16 cellular contexts compared by ENCODE assay signal in genomic region chrX:106378616-106379015, GRCh38.
DNase-seq lines count a peak whose midpoint lies in the region; ATAC-seq and TF ChIP-seq lines count a peak whose summit lies in the region.
"Had no signal": no experiment of that assay in that cellular context is flagged by ENCODE, and none has a peak within 500 bp of the region (broad histone marks: within the 10 kb centered on the region; RNA-seq: fewer than 3 reads in every experiment).

No MANE protein-coding gene starts in this region.

- intact Hi-C loops in activated CD4-positive, alpha-beta memory T cell treated with anti-CD3 and anti-CD28 coated beads for 36 hours (cut with micrococcal nuclease), result no loop called here
- intact Hi-C loops in activated T-helper 2 cell treated with anti-CD3 and anti-CD28 coated beads, Interferon-gamma antibody, Interleukin-2, Interleukin-4, amounts not matched to agents 10 μg/mL and 5 μg/mL and 100 μg/mL, durations not matched to agents 14 hours and 24 hours and 36 hours (cut with micrococcal nuclease), result no loop called here

- ATAC-seq in GM21381 (IDR thresholded peaks at IDR 0.05; ENCODE audit: unreplicated experiment) (peak; percentile 75), HG03520 (IDR thresholded peaks at IDR 0.05; ENCODE audit: unreplicated experiment) (peak; percentile 73), memory B cell (ENCODE audit: low read depth) (no peak)
- ATAC-seq: A549, pancreas, upper lobe of right lung had no signal

- no peaks in the 10 kb centered on the region for H3K4me1 Mint-ChIP-seq in activated CD4-positive, alpha-beta memory T cell treated with anti-CD3 and anti-CD28 coated beads, Interleukin-2, amount 10 ng/mL, durations not matched to agents 7 days and 5 days
- H3K4me1 Mint-ChIP-seq in activated CD4-positive, alpha-beta memory T cell treated with anti-CD3 and anti-CD28 coated beads for 36 hours (ENCODE audit: low read depth), result peaks cover 10% of the 10 kb centered on the region
- H3K4me1 Mint-ChIP-seq in memory B cell (peaks cover 3% of the 10 kb centered on the region), endothelial cell (ENCODE audit: unreplicated experiment) (no peaks in the 10 kb centered on the region)
- peaks cover 2% of the 10 kb centered on the region for H3K4me1 Mint-ChIP-seq in activated T-helper 2 cell treated with anti-CD3 and anti-CD28 coated beads, Interferon-gamma antibody, Interleukin-2, Interleukin-4, amounts not matched to agents 10 μg/mL and 5 μg/mL and 100 μg/mL, durations not matched to agents 14 hours and 24 hours and 36 hours (ENCODE audit: low read depth)

- CTCF ChIA-PET in activated CD4-positive, alpha-beta memory T cell treated with anti-CD3 and anti-CD28 coated beads, Interleukin-2, amount 10 ng/mL, durations not matched to agents 7 days and 5 days (lab: Charles Lee), result no interaction called here
- CTCF ChIA-PET in activated CD4-positive, alpha-beta memory T cell treated with anti-CD3 and anti-CD28 coated beads for 36 hours (lab: Charles Lee), result no interaction called here

- peak overlapping the region; percentile 27 for H3K4me3 Mint-ChIP-seq in activated CD4-positive, alpha-beta memory T cell treated with anti-CD3 and anti-CD28 coated beads, Interleukin-2, amount 10 ng/mL, durations not matched to agents 7 days and 5 days
- H3K4me3 Mint-ChIP-seq in activated CD4-positive, alpha-beta memory T cell treated with anti-CD3 and anti-CD28 coated beads for 36 hours, result no peak overlapping the region
- peak overlapping the region; percentile 11 for H3K4me3 Mint-ChIP-seq in memory B cell
- no peak overlapping the region for H3K4me3 Mint-ChIP-seq in endothelial cell (ENCODE audit: unreplicated experiment)
- no peak overlapping the region for H3K4me3 Mint-ChIP-seq in activated T-helper 2 cell treated with anti-CD3 and anti-CD28 coated beads, Interferon-gamma antibody, Interleukin-2, Interleukin-4, amounts not matched to agents 10 μg/mL and 5 μg/mL and 100 μg/mL, durations not matched to agents 14 hours and 24 hours and 36 hours (ENCODE audit: low read depth)

- DNase-seq in activated CD4-positive, alpha-beta memory T cell treated with anti-CD3 and anti-CD28 coated beads, Interleukin-2, amount 10 ng/mL, durations not matched to agents 7 days and 5 days, result no peak
- no peak for DNase-seq in activated CD4-positive, alpha-beta memory T cell treated with anti-CD3 and anti-CD28 coated beads for 36 hours
- DNase-seq in memory B cell (ENCODE audit: low spot score in 2 of 2), result no peak
- DNase-seq in RKO (ENCODE audit: low spot score), result no peak
- DNase-seq in endothelial cell (ENCODE audit: low spot score), result no peak
- DNase-seq in activated T-helper 2 cell treated with anti-CD3 and anti-CD28 coated beads, Interferon-gamma antibody, Interleukin-2, Interleukin-4, amounts not matched to agents 10 μg/mL and 5 μg/mL and 100 μg/mL, durations not matched to agents 14 hours and 24 hours and 36 hours (ENCODE audit: low spot score), result no peak
- DNase-seq: DMS 273 treated with DMSO at 0.1 percent for 48 hours, erythroblast, Karpas-422, NCI-H524, pancreas, SHP77, upper lobe of right lung had no signal

- no peaks in the 10 kb centered on the region for H3K27me3 Mint-ChIP-seq in activated CD4-positive, alpha-beta memory T cell treated with anti-CD3 and anti-CD28 coated beads, Interleukin-2, amount 10 ng/mL, durations not matched to agents 7 days and 5 days
- no peaks in the 10 kb centered on the region for H3K27me3 Mint-ChIP-seq in activated CD4-positive, alpha-beta memory T cell treated with anti-CD3 and anti-CD28 coated beads for 36 hours
- no peaks in the 10 kb centered on the region for H3K27me3 Mint-ChIP-seq in memory B cell
- H3K27me3 Mint-ChIP-seq in endothelial cell (ENCODE audit: unreplicated experiment), result no peaks in the 10 kb centered on the region
- no peaks in the 10 kb centered on the region for H3K27me3 Mint-ChIP-seq in activated T-helper 2 cell treated with anti-CD3 and anti-CD28 coated beads, Interferon-gamma antibody, Interleukin-2, Interleukin-4, amounts not matched to agents 10 μg/mL and 5 μg/mL and 100 μg/mL, durations not matched to agents 14 hours and 24 hours and 36 hours (ENCODE audit: low read depth)

- POLR2A ChIA-PET in activated CD4-positive, alpha-beta memory T cell treated with anti-CD3 and anti-CD28 coated beads, Interleukin-2, amount 10 ng/mL, durations not matched to agents 7 days and 5 days (lab: Charles Lee), result no interaction called here
- POLR2A ChIA-PET in activated CD4-positive, alpha-beta memory T cell treated with anti-CD3 and anti-CD28 coated beads for 36 hours (lab: Charles Lee), result no interaction called here

- no peak overlapping the region for H3K27ac Mint-ChIP-seq in activated CD4-positive, alpha-beta memory T cell treated with anti-CD3 and anti-CD28 coated beads, Interleukin-2, amount 10 ng/mL, durations not matched to agents 7 days and 5 days
- H3K27ac Mint-ChIP-seq in activated CD4-positive, alpha-beta memory T cell treated with anti-CD3 and anti-CD28 coated beads for 36 hours, result no peak overlapping the region
- H3K27ac Mint-ChIP-seq in memory B cell, result peak overlapping the region; percentile 35
- H3K27ac Mint-ChIP-seq in endothelial cell (ENCODE audit: unreplicated experiment), result no peak overlapping the region
- no peak overlapping the region for H3K27ac Mint-ChIP-seq in activated T-helper 2 cell treated with anti-CD3 and anti-CD28 coated beads, Interferon-gamma antibody, Interleukin-2, Interleukin-4, amounts not matched to agents 10 μg/mL and 5 μg/mL and 100 μg/mL, durations not matched to agents 14 hours and 24 hours and 36 hours

- H3K36me3 Mint-ChIP-seq in activated CD4-positive, alpha-beta memory T cell treated with anti-CD3 and anti-CD28 coated beads, Interleukin-2, amount 10 ng/mL, durations not matched to agents 7 days and 5 days (ENCODE audit: low read depth), result no peaks in the 10 kb centered on the region
- no peaks in the 10 kb centered on the region for H3K36me3 Mint-ChIP-seq in activated CD4-positive, alpha-beta memory T cell treated with anti-CD3 and anti-CD28 coated beads for 36 hours
- H3K36me3 Mint-ChIP-seq in memory B cell, result no peaks in the 10 kb centered on the region
- H3K36me3 Mint-ChIP-seq in endothelial cell (ENCODE audit: low read depth, unreplicated experiment), result no peaks in the 10 kb centered on the region
- no peaks in the 10 kb centered on the region for H3K36me3 Mint-ChIP-seq in activated T-helper 2 cell treated with anti-CD3 and anti-CD28 coated beads, Interferon-gamma antibody, Interleukin-2, Interleukin-4, amounts not matched to agents 10 μg/mL and 5 μg/mL and 100 μg/mL, durations not matched to agents 14 hours and 24 hours and 36 hours (ENCODE audit: low read depth)

- no peaks in the 10 kb centered on the region for H3K9me3 Mint-ChIP-seq in activated CD4-positive, alpha-beta memory T cell treated with anti-CD3 and anti-CD28 coated beads, Interleukin-2, amount 10 ng/mL, durations not matched to agents 7 days and 5 days
- no peaks in the 10 kb centered on the region for H3K9me3 Mint-ChIP-seq in activated CD4-positive, alpha-beta memory T cell treated with anti-CD3 and anti-CD28 coated beads for 36 hours
- H3K9me3 Mint-ChIP-seq in memory B cell (no peaks in the 10 kb centered on the region), endothelial cell (ENCODE audit: unreplicated experiment) (no peaks in the 10 kb centered on the region)
- H3K9me3 Mint-ChIP-seq in activated T-helper 2 cell treated with anti-CD3 and anti-CD28 coated beads, Interferon-gamma antibody, Interleukin-2, Interleukin-4, amounts not matched to agents 10 μg/mL and 5 μg/mL and 100 μg/mL, durations not matched to agents 14 hours and 24 hours and 36 hours, result no peaks in the 10 kb centered on the region

- no peak for TF ChIP-seq CTCF in endothelial cell (IDR thresholded peaks at IDR 0.05; ENCODE audit: unreplicated experiment)

Comparison
In these comparisons a context has a peak if more than half of its experiments do, and no peak if none do; other contexts are left out.
1. H3K4me3 Mint-ChIP-seq: peak in activated CD4-positive, alpha-beta memory T cell treated with anti-CD3 and anti-CD28 coated beads, Interleukin-2, amount 10 ng/mL, durations not matched to agents 7 days and 5 days (single experiment) and memory B cell (single experiment); none in activated CD4-positive, alpha-beta memory T cell treated with anti-CD3 and anti-CD28 coated beads for 36 hours (single experiment), endothelial cell (single experiment) and activated T-helper 2 cell treated with anti-CD3 and anti-CD28 coated beads, Interferon-gamma antibody, Interleukin-2, Interleukin-4, amounts not matched to agents 10 μg/mL and 5 μg/mL and 100 μg/mL, durations not matched to agents 14 hours and 24 hours and 36 hours (single experiment).